ENCODE assay signal across 8 cellular contexts in genomic region chr6:32177788-32178546, GRCh38. TPM values are rescaled to one million over a fixed set of nuclear protein-coding genes. Genes with fewer than 3 reads are reported as not detected.
A peak's percentile ranks its signal among the peaks of the same experiment; 100 is the strongest.
DNase-seq lines count a peak whose midpoint lies in the region; ATAC-seq, FAIRE-seq and TF ChIP-seq lines count a peak whose summit lies in the region.

RNF5 (plus strand) TSS chr6:32178405; CDS start chr6:32178512, 107 bp downstream.

- no peak within 1 kb of the TSS for H3K4ac ChIP-seq in H1 (replicated peaks; ENCODE audit: insufficient read length, low read depth, low read length)

- peak in 1 of 2 experiments; percentile 71; a peak in 1 of 3 replicates for TF ChIP-seq POLR2A in H1 (IDR thresholded peaks at IDR 0.05; ENCODE audit: control extremely low read depth in 1 of 2, low read depth in 2 of 2, low read length in 2 of 2)

- H2BK5ac ChIP-seq in H1 (ENCODE audit: low read depth, low read length), result peak within 1 kb of the TSS; percentile 97

- H3K4me2 ChIP-seq in H1 (ENCODE audit: insufficient read depth in 1 of 2, low read depth in 2 of 2, low read length in 2 of 2), result peak within 1 kb of the TSS; percentile 99 to 100

- TF ChIP-seq RAD21 in H1 (IDR thresholded peaks at IDR 0.05 in 1 of 2, conservative IDR thresholded peaks at IDR 0.05 in 1 of 2; ENCODE audit: low read depth in 2 of 2, low read length in 2 of 2), result no peak

- no peak within 1 kb of the TSS for H2AFZ ChIP-seq in H1 (ENCODE audit: low read length)

- H3K9me3 Mint-ChIP-seq in memory B cell, result peaks cover 1% of the 10 kb centered on the region

- no peak within 1 kb of the TSS for H3K23ac ChIP-seq in H1 (ENCODE audit: insufficient read length)

- H4K20me1 ChIP-seq in H1 (replicated peaks in 1 of 2; ENCODE audit: control insufficient read depth in 1 of 2, insufficient read depth in 2 of 2, low read length in 2 of 2), result peaks cover 3 to 6% of the 10 kb centered on the region in 2 experiments

- H3K4me1 Mint-ChIP-seq in memory B cell, result peaks cover 57% of the 10 kb centered on the region

- WGBS in H1 (ENCODE audit: extremely low coverage in 1 of 2, insufficient coverage in 1 of 2, insufficient read length in 1 of 2, insufficient replicate concordance in 2 of 2, low coverage in 1 of 2, low lambda C conversion rate in 2 of 2, missing lambda C conversion rate in 1 of 2), 2 experiments, result 1% methylated on average over 28 of the region's 33 CpGs; no CpG with 5 or more reads in 1 of the 2 experiments

- FAIRE-seq in H1 (lab: Jason Lieb, UNC), result peak; percentile 88

- H3K4me3 ChIP-seq in H1 (ENCODE audit: extremely low read depth in 1 of 4, insufficient read depth in 2 of 4, low read depth in 3 of 4, low read length in 4 of 4), result peak within 1 kb of the TSS; percentile 91 to 99 (median 95)

- peaks cover 13 to 40% of the 10 kb centered on the region in 2 experiments for H3K79me2 ChIP-seq in H1 (ENCODE audit: control insufficient read depth in 1 of 2, insufficient read depth in 2 of 2, low read length in 2 of 2)

- H2BK120ac ChIP-seq in H1 (replicated peaks; ENCODE audit: low read depth, low read length), result no peak within 1 kb of the TSS

- H3K23me2 ChIP-seq in H1 (ENCODE audit: low read depth, low read length), result peaks cover 26% of the 10 kb centered on the region

- peak within 1 kb of the TSS; percentile 93 for H3K27ac Mint-ChIP-seq in memory B cell

- peak within 1 kb of the TSS; percentile 91; the same call in 1 of the 2 replicates for H2BK12ac ChIP-seq in H1 (ENCODE audit: low read depth, low read length)

- no peak within 1 kb of the TSS for H3K56ac ChIP-seq in H1 (replicated peaks; ENCODE audit: insufficient read length, low read depth, low read length)

- peak within 1 kb of the TSS; percentile 22 for H4K91ac ChIP-seq in H1 (replicated peaks; ENCODE audit: insufficient read length, low read length)

- peak within 1 kb of the TSS; percentile 95 for H3K27ac ChIP-seq in H1 (ENCODE audit: low read depth, low read length)

- CTCF ChIA-PET in H1 (lab: Charles Lee; ENCODE audit: partially characterized antibody), result interaction anchor here (0.6 to 2.7 kb wide), 7 partner anchors 11 to 60 kb away, joined by 3 to 10 read pairs (median 3); partner anchors contain the start of gene PBX2

- DNase-seq in CMK (ENCODE audit: low read depth), result peak; percentile 98
- DNase-seq in HT1080 (ENCODE audit: low read depth), result peak; percentile 100
- DNase-seq in NOMO-1 treated with DMSO at 0.1 percent for 48 hours (lab: John Stamatoyannopoulos, UW; ENCODE audit: unreplicated experiment), result peak; percentile 100
- DNase-seq in activated CD8-positive, alpha-beta memory T cell treated with anti-CD3 and anti-CD28 coated beads for 48 hours (ENCODE audit: low read depth in 2 of 3, low spot score in 2 of 3), result peak; percentile 66 to 80 (median 78)
- DNase-seq in H1 (ENCODE audit: low read depth in 1 of 2, low spot score in 2 of 2), result peak; percentile 82 to 91
- peak; percentile 71 to 92 for DNase-seq in memory B cell (ENCODE audit: low spot score in 2 of 2)
- peak; percentile 79 for DNase-seq in stimulated activated CD8-positive, alpha-beta memory T cell treated with anti-CD3 and anti-CD28 coated beads, Interleukin-12 subunit alpha, Interleukin-12 subunit beta, amount 100 ng/mL, for 4 hours (ENCODE audit: low read depth)

- peaks cover 9% of the 10 kb centered on the region; the same call in 1 of the 2 replicates for H3K79me1 ChIP-seq in H1 (ENCODE audit: low read depth, low read length)

- H3K14ac ChIP-seq in H1 (ENCODE audit: insufficient read length), result no peak within 1 kb of the TSS

- peaks cover 2 to 24% (median 14%) of the 10 kb centered on the region in 4 experiments; a peak in 7 of 8 replicates for H3K36me3 ChIP-seq in H1 (ENCODE audit: control insufficient read depth in 2 of 4, insufficient read depth in 4 of 4, low read length in 3 of 4)

- H2BK15ac ChIP-seq in H1 (ENCODE audit: low read length), result peak within 1 kb of the TSS; percentile 20; the same call in 1 of the 2 replicates

- H4K8ac ChIP-seq in H1 (ENCODE audit: extremely low read depth, insufficient read depth, low read length), result peak within 1 kb of the TSS; percentile 95; the same call in 1 of the 2 replicates

- TF ChIP-seq CTCF in H1 (IDR thresholded peaks at IDR 0.05; ENCODE audit: control extremely low read depth in 1 of 3, insufficient read depth in 1 of 3, low read depth in 1 of 3, low read length in 3 of 3), result no peak

- H3K18ac ChIP-seq in H1 (ENCODE audit: extremely low read depth, low read length), result peak within 1 kb of the TSS; percentile 97

- H3K9me3 ChIP-seq in H1 (ENCODE audit: insufficient read depth in 2 of 2, low read depth in 1 of 2, low read length in 1 of 2), result no peaks in the 10 kb centered on the region

- H3K4me1 ChIP-seq in H1 (replicated peaks in 1 of 4; ENCODE audit: control insufficient read depth in 3 of 4, insufficient read depth in 4 of 4, low read length in 3 of 4), result peaks cover 5 to 20% (median 9%) of the 10 kb centered on the region in 4 experiments; a peak in 6 of 7 replicates

- peak within 1 kb of the TSS; percentile 67 to 95 (median 86) for H3K9ac ChIP-seq in H1 (replicated peaks in 1 of 4; ENCODE audit: extremely low read depth in 1 of 4, low read depth in 3 of 4, low read length in 3 of 4)

- H4K5ac ChIP-seq in H1 (ENCODE audit: insufficient read length, low read depth, low read length), result peak within 1 kb of the TSS; percentile 27

- peaks cover 16% of the 10 kb centered on the region for H3K36me3 Mint-ChIP-seq in memory B cell

- no peak within 1 kb of the TSS for H2BK20ac ChIP-seq in H1 (ENCODE audit: low read length)

- H2AK5ac ChIP-seq in H1 (ENCODE audit: low read depth, low read length), result peak within 1 kb of the TSS; percentile 69

- no peaks in the 10 kb centered on the region for H3K27me3 Mint-ChIP-seq in memory B cell

- peak within 1 kb of the TSS; percentile 89 for H3K4me3 Mint-ChIP-seq in memory B cell

- no peak for TF ChIP-seq EP300 in H1 (IDR thresholded peaks at IDR 0.05; ENCODE audit: borderline replicate concordance in 1 of 2, low read depth in 2 of 2, low read length in 2 of 2)

- POLR2A ChIA-PET in H1 (lab: Charles Lee; ENCODE audit: partially characterized antibody), result interaction anchor here (0.8 to 7.9 kb wide), 13 partner anchors 8 to 793 kb away, joined by 3 to 194 read pairs (median 7); partner anchors contain the start of genes ATF6B, EGFL8, FKBPL and GPSM3

- no peaks in the 10 kb centered on the region; a peak in 1 of 7 replicates for H3K27me3 ChIP-seq in H1 (replicated peaks in 1 of 4; ENCODE audit: control insufficient read depth in 3 of 4, extremely low read depth in 1 of 4, insufficient read depth in 3 of 4, low read length in 3 of 4)

- peak; percentile 73 for ATAC-seq in GM21360 (IDR thresholded peaks at IDR 0.05; ENCODE audit: unreplicated experiment)
- ATAC-seq in memory B cell (ENCODE audit: low read depth), result peak; percentile 80

TF ChIP-seq in H1, 55 proteins besides CTCF, POLR2A, EP300 and RAD21 (continues in another document):
- TF ChIP-seq TCF12 (IDR thresholded peaks at IDR 0.05; ENCODE audit: low read depth, low read length), result no peak
- 0 out of 2 replicates have a peak, but pooled peaks have one; percentile 5 for TF ChIP-seq RFX5 (IDR thresholded peaks at IDR 0.05; ENCODE audit: borderline replicate concordance, low read depth, low read length)
- TF ChIP-seq SRF (IDR thresholded peaks at IDR 0.05; ENCODE audit: low read depth, low read length), result no peak
- TF ChIP-seq SP4 (IDR thresholded peaks at IDR 0.05; ENCODE audit: low read length), result peak; percentile 63; the same call in 1 of the 2 replicates
- TF ChIP-seq CEBPB (IDR thresholded peaks at IDR 0.05; ENCODE audit: low read depth, low read length), result no peak
- TF ChIP-seq FOSL1 (IDR thresholded peaks at IDR 0.05; ENCODE audit: insufficient read depth, low read depth, low read length), result no peak
- no peak for TF ChIP-seq BRCA1 (IDR thresholded peaks at IDR 0.05; ENCODE audit: low read depth, low read length)
- no peak for TF ChIP-seq KDM5A (IDR thresholded peaks at IDR 0.05; ENCODE audit: low read length)
- no peak for TF ChIP-seq SIRT6 (IDR thresholded peaks at IDR 0.05; ENCODE audit: low read length)
- no peak for TF ChIP-seq SAP30 (IDR thresholded peaks at IDR 0.05; ENCODE audit: insufficient read depth, insufficient replicate concordance, low read length)
- no peak for TF ChIP-seq NANOG (IDR thresholded peaks at IDR 0.05; ENCODE audit: insufficient read depth, low read depth, low read length, poor library complexity, severe bottlenecking)
- TF ChIP-seq GABPA (IDR thresholded peaks at IDR 0.05; ENCODE audit: borderline replicate concordance, insufficient read depth, low read length), result no peak
- TF ChIP-seq CBX5 (IDR thresholded peaks at IDR 0.05; ENCODE audit: low read depth, low read length), result no peak
- no peak for TF ChIP-seq ATF3 (IDR thresholded peaks at IDR 0.05; ENCODE audit: insufficient read depth, low read depth, low read length)
- TF ChIP-seq CHD1 (IDR thresholded peaks at IDR 0.05; ENCODE audit: low read depth, low read length), result no peak; the same call in 1 of the 2 replicates
- peak; percentile 83; the same call in 1 of the 2 replicates for TF ChIP-seq MAFK (IDR thresholded peaks at IDR 0.05; ENCODE audit: low read depth, low read length)
- TF ChIP-seq HDAC2 (IDR thresholded peaks at IDR 0.05; ENCODE audit: borderline replicate concordance in 1 of 2, low read depth in 2 of 2, low read length in 2 of 2), result no peak

RNA-seq across cellular contexts. Expression of gene RNF5, which starts in this region (rescaled TPM):
- 44.9 and 56.0 TPM in 2 replicates for total RNA-seq in HT1080 (2014; rRNA removed; shearing (Covaris generic))
- 74.1 and 83.5 TPM in 2 replicates for polyA plus RNA-seq in HT1080 (2015; cell fraction: cytosol; rRNA removed)
- 34.0 and 47.2 TPM in 2 replicates for polyA plus RNA-seq in HT1080 (2015; cell fraction: nucleus; rRNA removed)
- 90.0 and 90.3 TPM in 2 replicates for total RNA-seq in H1 (2021; fragmentation: NEBNext Ultra II Directional; extraction: Animal tissue kit (Norgen Biotek cat#: 25700))
- 145 and 158 TPM in 2 replicates for polyA plus RNA-seq in H1 (2011; rRNA removed)
- polyA plus RNA-seq in H1 (2011; cell fraction: cytosol; rRNA removed), result 172 TPM
- polyA plus RNA-seq in H1 (2011; cell fraction: nucleus; rRNA removed), result 63.3 TPM
- polyA plus RNA-seq in H1 (2012, experiment 1 of 2), result 94.2 to 175 TPM (median 145 TPM) in 4 replicates
- polyA plus RNA-seq in H1 (2012, experiment 2 of 2), result 192 TPM
- 89.0 TPM for polyA plus RNA-seq in H1 (2013, experiment 1 of 2)
- 93.6 TPM for polyA plus RNA-seq in H1 (2013, experiment 2 of 2)
- polyA minus RNA-seq in H1 (2011; rRNA and poly(A)+ RNA removed), result 34.5 and 36.0 TPM in 2 replicates
- polyA minus RNA-seq in H1 (2011; cell fraction: cytosol; rRNA and poly(A)+ RNA removed), result 30.4 TPM
- 18.5 TPM for polyA minus RNA-seq in H1 (2011; cell fraction: nucleus; rRNA and poly(A)+ RNA removed)

Comparison
In these comparisons a context has a peak if more than half of its experiments do, and no peak if none do; other contexts are left out.
1. Peak in every context shown above with its lines: DNase-seq, ATAC-seq, H3K4me3 ChIP-seq and H3K27ac ChIP-seq.